In genomic region chr19:7170983-7171382, GRCh38 we compare ENCODE assay signal across 8 cellular contexts.
"Had no signal": no experiment of that assay in that cellular context is flagged by ENCODE, and none has a peak within 500 bp of the region (broad histone marks: within the 10 kb centered on the region; RNA-seq: fewer than 3 reads in every experiment).

No MANE protein-coding gene starts in this region.

- DNase-seq: GDM1, GF-D8 had no signal

- H3K4me3 ChIP-seq: GM12878 had no signal

- ATAC-seq: GM12878 had no signal

- FAIRE-seq: G401.6, GM12878, GM12891, GM12892, GM18507, GM19239 had no signal
